21 cellular contexts compared by ENCODE assay signal in genomic region chr11:113234888-113235287, GRCh38.
"Had no signal": no experiment of that assay in that cellular context is flagged by ENCODE, and none has a peak within 500 bp of the region (broad histone marks: within the 10 kb centered on the region; RNA-seq: fewer than 3 reads in every experiment).

No MANE protein-coding gene starts in this region.

- H3K27me3 ChIP-seq: colonic mucosa, heart right ventricle, neural progenitor cell, right lobe of liver, thyroid gland, upper lobe of left lung, vagina had no signal

- H3K4me3 Mint-ChIP-seq: activated naive CD4-positive, alpha-beta T cell treated with anti-CD3 and anti-CD28 coated beads, Interleukin-2, amount 10 ng/mL, durations not matched to agents 7 days and 5 days; activated naive CD8-positive, alpha-beta T cell treated with anti-CD3 and anti-CD28 coated beads, Interleukin-2, amount 50 U/mL, for 24 hours; effector memory CD8-positive, alpha-beta T cell; memory B cell; naive thymus-derived CD8-positive, alpha-beta T cell; neural progenitor cell; T-helper 1 cell treated with Interleukin-12 subunit alpha and Interleukin-12 subunit beta and Interleukin-4 antibody, amounts not matched to agents 30 μg/mL and 1 μg/mL, for 36 hours had no signal

- H3K4me1 ChIP-seq: colonic mucosa, heart right ventricle, neural progenitor cell, right lobe of liver, thyroid gland, upper lobe of left lung, vagina had no signal

- DNase-seq: activated CD4-positive, alpha-beta T cell treated with anti-CD3 and anti-CD28 coated beads for 4 hours; activated CD4-positive, alpha-beta T cell treated with anti-CD3 and anti-CD28 coated beads, Interleukin-2, amount 50 U/mL, for 4 hours; activated CD8-positive, alpha-beta memory T cell treated with anti-CD3 and anti-CD28 coated beads for 24 hours; activated effector memory CD4-positive, alpha-beta T cell treated with Interleukin-2 at 50 U/mL for 16 hours; activated naive CD4-positive, alpha-beta T cell treated with anti-CD3 and anti-CD28 coated beads, Interleukin-2, amount 10 ng/mL, durations not matched to agents 7 days and 5 days; activated naive CD8-positive, alpha-beta T cell treated with anti-CD3 and anti-CD28 coated beads, Interleukin-2, amount 50 U/mL, for 24 hours; colonic mucosa; effector memory CD8-positive, alpha-beta T cell; heart right ventricle; naive thymus-derived CD8-positive, alpha-beta T cell; right lobe of liver; stimulated activated CD4-positive, alpha-beta T cell treated with anti-CD3 and anti-CD28 coated beads, Interleukin-4, amount 100 ng/mL, for 1 hour; stimulated activated naive CD8-positive, alpha-beta T cell treated with anti-CD3 and anti-CD28 coated beads, Interleukin-15, Interleukin-2, amounts not matched to agents 100 U/mL and 50 U/mL, for 24 hours; T-helper 9 cell; thyroid gland had no signal

- H3K36me3 ChIP-seq: colonic mucosa, neural progenitor cell, right lobe of liver, upper lobe of left lung, vagina had no signal

- ATAC-seq: activated naive CD8-positive, alpha-beta T cell treated with anti-CD3 and anti-CD28 coated beads, Interleukin-2, amount 50 U/mL, for 24 hours; effector memory CD8-positive, alpha-beta T cell; heart right ventricle; naive thymus-derived CD8-positive, alpha-beta T cell; right lobe of liver; stimulated activated naive CD8-positive, alpha-beta T cell treated with anti-CD3 and anti-CD28 coated beads, Interleukin-15, Interleukin-2, amounts not matched to agents 100 U/mL and 50 U/mL, for 24 hours had no signal

- H3K9me3 ChIP-seq: colonic mucosa, heart right ventricle, right lobe of liver, thyroid gland, upper lobe of left lung, vagina had no signal

- H3K36me3 Mint-ChIP-seq: activated naive CD4-positive, alpha-beta T cell treated with anti-CD3 and anti-CD28 coated beads, Interleukin-2, amount 10 ng/mL, durations not matched to agents 7 days and 5 days; memory B cell; naive thymus-derived CD8-positive, alpha-beta T cell had no signal

- H3K4me1 Mint-ChIP-seq: activated naive CD4-positive, alpha-beta T cell treated with anti-CD3 and anti-CD28 coated beads, Interleukin-2, amount 10 ng/mL, durations not matched to agents 7 days and 5 days; activated naive CD8-positive, alpha-beta T cell treated with anti-CD3 and anti-CD28 coated beads, Interleukin-2, amount 50 U/mL, for 24 hours; memory B cell; naive thymus-derived CD8-positive, alpha-beta T cell; neural progenitor cell had no signal

- H3K27ac ChIP-seq: colonic mucosa, heart right ventricle, neural progenitor cell, right lobe of liver, thyroid gland, upper lobe of left lung, vagina, VCaP had no signal

- H3K4me3 ChIP-seq: colonic mucosa, heart right ventricle, neural progenitor cell, right lobe of liver, thyroid gland, upper lobe of left lung, vagina had no signal

- H3K27ac Mint-ChIP-seq: activated naive CD4-positive, alpha-beta T cell treated with anti-CD3 and anti-CD28 coated beads, Interleukin-2, amount 10 ng/mL, durations not matched to agents 7 days and 5 days; activated naive CD8-positive, alpha-beta T cell treated with anti-CD3 and anti-CD28 coated beads, Interleukin-2, amount 50 U/mL, for 24 hours; effector memory CD8-positive, alpha-beta T cell; memory B cell; naive thymus-derived CD8-positive, alpha-beta T cell; neural progenitor cell; T-helper 1 cell treated with Interleukin-12 subunit alpha and Interleukin-12 subunit beta and Interleukin-4 antibody, amounts not matched to agents 30 μg/mL and 1 μg/mL, for 36 hours had no signal

- H3K9me3 Mint-ChIP-seq: activated naive CD4-positive, alpha-beta T cell treated with anti-CD3 and anti-CD28 coated beads, Interleukin-2, amount 10 ng/mL, durations not matched to agents 7 days and 5 days; activated naive CD8-positive, alpha-beta T cell treated with anti-CD3 and anti-CD28 coated beads, Interleukin-2, amount 50 U/mL, for 24 hours; effector memory CD8-positive, alpha-beta T cell; memory B cell; naive thymus-derived CD8-positive, alpha-beta T cell; neural progenitor cell; T-helper 1 cell treated with Interleukin-12 subunit alpha and Interleukin-12 subunit beta and Interleukin-4 antibody, amounts not matched to agents 30 μg/mL and 1 μg/mL, for 36 hours had no signal
